Comparison of ENCODE assay signal across 1 cellular context in the genomic region with DNA sequence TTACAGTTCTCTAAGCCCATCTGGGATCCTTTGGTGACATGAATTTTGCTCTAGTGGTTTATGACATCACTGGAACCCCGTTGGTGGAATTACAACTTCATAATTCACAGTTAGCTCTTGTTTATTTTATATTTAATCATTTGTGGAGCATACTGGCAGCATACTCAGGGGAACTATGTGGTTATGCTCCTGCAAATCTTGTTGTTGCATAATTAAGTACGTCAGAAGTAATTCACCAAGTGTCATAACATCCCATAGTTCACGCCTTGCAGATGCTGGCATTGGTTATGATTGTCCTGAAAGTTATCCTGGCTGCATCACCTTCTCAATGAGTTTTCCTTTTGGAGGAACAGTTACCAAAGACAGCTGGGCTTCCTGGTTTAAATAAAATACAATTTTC.
TF ChIP-seq lines count a peak whose summit lies in the region.

No MANE protein-coding gene starts in this region.

TF ChIP-seq in IMR-90, 13 proteins besides CTCF, POLR2A, EP300 and RAD21:
- TF ChIP-seq CEBPB (IDR thresholded peaks at IDR 0.05; ENCODE audit: low read depth, low read length) (peak; percentile 89), FOS (IDR thresholded peaks at IDR 0.05; ENCODE audit: low read depth, low read length) (peak; percentile 69), BHLHE40 (IDR thresholded peaks at IDR 0.05; ENCODE audit: low read depth, low read length) (peak; percentile 58)
- TF ChIP-seq, protein P1, sequence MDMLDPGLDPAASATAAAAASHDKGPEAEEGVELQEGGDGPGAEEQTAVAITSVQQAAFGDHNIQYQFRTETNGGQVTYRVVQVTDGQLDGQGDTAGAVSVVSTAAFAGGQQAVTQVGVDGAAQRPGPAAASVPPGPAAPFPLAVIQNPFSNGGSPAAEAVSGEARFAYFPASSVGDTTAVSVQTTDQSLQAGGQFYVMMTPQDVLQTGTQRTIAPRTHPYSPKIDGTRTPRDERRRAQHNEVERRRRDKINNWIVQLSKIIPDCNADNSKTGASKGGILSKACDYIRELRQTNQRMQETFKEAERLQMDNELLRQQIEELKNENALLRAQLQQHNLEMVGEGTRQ (IDR thresholded peaks at IDR 0.05; ENCODE audit: low read depth, low read length) = no peak
TF ChIP-seq in IMR-90: peak in this region for 3.
